In the genomic region with DNA sequence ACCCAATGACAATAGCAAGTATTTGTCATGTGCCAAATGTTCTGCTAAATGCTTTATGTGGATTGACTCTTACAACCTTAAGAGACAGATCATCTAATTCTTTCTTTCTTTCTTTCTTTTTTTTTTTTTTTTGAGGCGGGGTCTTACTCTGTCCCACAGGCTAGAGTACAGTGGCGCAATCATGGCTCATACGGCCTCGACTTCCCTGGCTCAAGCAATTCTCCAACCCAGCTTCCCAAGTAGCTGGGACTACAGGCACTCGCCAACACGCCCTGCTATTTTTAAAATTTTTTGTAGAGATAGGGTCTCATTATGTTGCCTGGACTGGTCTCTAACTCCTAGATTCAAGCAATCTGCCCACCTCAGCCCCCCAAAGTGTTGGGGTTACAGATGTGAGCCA, we compare ENCODE assay signal across 15 cellular contexts. TPM values are rescaled to one million over a fixed set of nuclear protein-coding genes. Genes with fewer than 3 reads are reported as not detected.
A peak's percentile ranks its signal among the peaks of the same experiment; 100 is the strongest.
DNase-seq lines count a peak whose midpoint lies in the region; ATAC-seq and TF ChIP-seq lines count a peak whose summit lies in the region.
"Had no signal": no experiment of that assay in that cellular context is flagged by ENCODE, and none has a peak within 500 bp of the region (broad histone marks: within the 10 kb centered on the region; RNA-seq: fewer than 3 reads in every experiment).

No MANE protein-coding gene starts in this region.

- DNase-seq in CD4-positive, alpha-beta memory T cell = no peak
- DNase-seq in MM.1S (no peak), neural crest cell (ENCODE audit: low read depth, low spot score) (no peak), body of pancreas (no peak), H4 (ENCODE audit: low spot score) (no peak)
- no peak for DNase-seq in central memory CD8-positive, alpha-beta T cell (ENCODE audit: low spot score in 2 of 2)

- ATAC-seq in central memory CD8-positive, alpha-beta T cell (replicated peaks; ENCODE audit: extremely low read depth, poor library complexity, severe bottlenecking) = no peak
- ATAC-seq in GM21447 (IDR thresholded peaks at IDR 0.05; ENCODE audit: unreplicated experiment) (no peak), body of pancreas (no peak), GM18868 (IDR thresholded peaks at IDR 0.05; ENCODE audit: unreplicated experiment) (no peak)

- peaks cover 0 to 1% of the 10 kb centered on the region in 2 donors for H3K27me3 Mint-ChIP-seq in CD4-positive, alpha-beta memory T cell
- no peaks in the 10 kb centered on the region for H3K27me3 Mint-ChIP-seq in central memory CD8-positive, alpha-beta T cell
- peaks cover 16% of the 10 kb centered on the region for H3K27me3 Mint-ChIP-seq in neural crest cell (ENCODE audit: low read depth)
- H3K27me3 Mint-ChIP-seq: activated CD4-positive, alpha-beta memory T cell treated with anti-CD3 and anti-CD28 coated beads for 36 hours; IgD-negative memory B cell had no signal

- no peaks in the 10 kb centered on the region for H3K27me3 ChIP-seq in CD4-positive, alpha-beta memory T cell (ENCODE audit: insufficient read depth, low read length)
- H3K27me3 ChIP-seq in MM.1S (replicated peaks; ENCODE audit: insufficient read depth, low read length) = peaks cover 9% of the 10 kb centered on the region; the same call in 1 of the 2 replicates
- no peaks in the 10 kb centered on the region for H3K27me3 ChIP-seq in body of pancreas
- H3K27me3 ChIP-seq: SJSA1, stomach had no signal

- peaks cover 5 to 8% (median 7%) of the 10 kb centered on the region in 4 donors for H3K4me1 Mint-ChIP-seq in CD4-positive, alpha-beta memory T cell
- peaks cover 12% of the 10 kb centered on the region for H3K4me1 Mint-ChIP-seq in central memory CD8-positive, alpha-beta T cell
- peaks cover 57% of the 10 kb centered on the region for H3K4me1 Mint-ChIP-seq in neural crest cell

- no peak overlapping the region for H3K27ac ChIP-seq in CD4-positive, alpha-beta memory T cell (ENCODE audit: low read depth, low read length)
- H3K27ac ChIP-seq in MM.1S (ENCODE audit: low read length) (no peak overlapping the region), body of pancreas (no peak overlapping the region)
- H3K27ac ChIP-seq: BLaER1 treated with 17β-estradiol and CSF1 and Interleukin-3, amounts not matched to agents 10 nM and 100 nM had no signal

- peak overlapping the region in 1 of 2 donors; percentile 88 for H3K4me3 ChIP-seq in CD4-positive, alpha-beta memory T cell (ENCODE audit: low read length in 2 of 2)
- H3K4me3 ChIP-seq in MM.1S (ENCODE audit: low read length) (no peak overlapping the region), body of pancreas (no peak overlapping the region)

- no peaks in the 10 kb centered on the region for H3K79me2 ChIP-seq in MM.1S (ENCODE audit: low read length)

- H3K27ac Mint-ChIP-seq in CD4-positive, alpha-beta memory T cell = peak overlapping the region in 4 of 7 donors; percentile 13 to 63 (median 27)
- H3K27ac Mint-ChIP-seq in central memory CD8-positive, alpha-beta T cell (ENCODE audit: low read depth) = peak overlapping the region; percentile 92
- no peak overlapping the region for H3K27ac Mint-ChIP-seq in neural crest cell (ENCODE audit: unreplicated experiment)

- H3F3A ChIP-seq in MM.1S (ENCODE audit: insufficient read depth, low read length) = no peaks in the 10 kb centered on the region

- no peaks in the 10 kb centered on the region for H3K9me3 ChIP-seq in CD4-positive, alpha-beta memory T cell (ENCODE audit: control insufficient read depth in 1 of 2, low read length in 2 of 2)
- H3K9me3 ChIP-seq in MM.1S (replicated peaks; ENCODE audit: insufficient read depth, low read length) (no peaks in the 10 kb centered on the region), body of pancreas (no peaks in the 10 kb centered on the region)
- H3K9me3 ChIP-seq: lower lobe of right lung, SJSA1, stomach had no signal

- TF ChIP-seq POLR2A in body of pancreas (IDR thresholded peaks at IDR 0.05) = no peak

- WGBS in body of pancreas, 2 donors = 72 to 87% methylated on average over 6 of the region's 6 CpGs

- peak overlapping the region; percentile 91; the same call in 1 of the 2 replicates for H3K4me2 ChIP-seq in MM.1S (ENCODE audit: low read depth, low read length)

- CTCF ChIA-PET in CD4-positive, alpha-beta memory T cell (lab: Charles Lee; ENCODE audit: partially characterized antibody) = interaction anchor here (0.6 kb wide), 1 partner anchor 37 kb away, joined by 3 read pairs; no protein-coding TSS in a partner anchor

- peaks cover 12% of the 10 kb centered on the region for H3K4me1 ChIP-seq in CD4-positive, alpha-beta memory T cell (ENCODE audit: insufficient read depth, low read length)
- peaks cover 4% of the 10 kb centered on the region; the same call in 1 of the 2 replicates for H3K4me1 ChIP-seq in MM.1S (ENCODE audit: low read length)
- peaks cover 7% of the 10 kb centered on the region for H3K4me1 ChIP-seq in body of pancreas
- H3K4me1 ChIP-seq: lower lobe of right lung had no signal

- no peaks in the 10 kb centered on the region for H3K36me3 ChIP-seq in CD4-positive, alpha-beta memory T cell (ENCODE audit: insufficient read depth, low read length)
- H3K36me3 ChIP-seq in MM.1S (replicated peaks; ENCODE audit: insufficient read depth, low read length) (no peaks in the 10 kb centered on the region), body of pancreas (replicated peaks in 1 of 2; ENCODE audit: insufficient read depth in 1 of 2, low read depth in 2 of 2) (no peaks in the 10 kb centered on the region)
- H3K36me3 ChIP-seq: BLaER1 treated with 17β-estradiol and CSF1 and Interleukin-3, amounts not matched to agents 10 nM and 100 nM; lower lobe of right lung; SJSA1; stomach had no signal

- no peak overlapping the region for H2AFZ ChIP-seq in MM.1S (ENCODE audit: low read length)

- peaks cover 0 to 4% of the 10 kb centered on the region in 2 donors for H3K36me3 Mint-ChIP-seq in CD4-positive, alpha-beta memory T cell
- peaks cover 6% of the 10 kb centered on the region for H3K36me3 Mint-ChIP-seq in central memory CD8-positive, alpha-beta T cell (ENCODE audit: insufficient read depth)
- no peaks in the 10 kb centered on the region for H3K36me3 Mint-ChIP-seq in neural crest cell (ENCODE audit: low read depth)
- H3K36me3 Mint-ChIP-seq: activated CD4-positive, alpha-beta memory T cell treated with anti-CD3 and anti-CD28 coated beads for 36 hours; IgD-negative memory B cell had no signal

- peak overlapping the region in 1 of 8 donors; percentile 4 for H3K4me3 Mint-ChIP-seq in CD4-positive, alpha-beta memory T cell
- H3K4me3 Mint-ChIP-seq in central memory CD8-positive, alpha-beta T cell = peak overlapping the region; percentile 83
- peak overlapping the region; percentile 35 for H3K4me3 Mint-ChIP-seq in neural crest cell

- no peaks in the 10 kb centered on the region for H3K9me3 Mint-ChIP-seq in CD4-positive, alpha-beta memory T cell
- no peaks in the 10 kb centered on the region for H3K9me3 Mint-ChIP-seq in central memory CD8-positive, alpha-beta T cell
- no peaks in the 10 kb centered on the region for H3K9me3 Mint-ChIP-seq in neural crest cell
- H3K9me3 Mint-ChIP-seq: activated CD4-positive, alpha-beta memory T cell treated with anti-CD3 and anti-CD28 coated beads for 36 hours; H9; IgD-negative memory B cell had no signal

- no peak overlapping the region for H3K9ac ChIP-seq in MM.1S (ENCODE audit: low read length)

- TF ChIP-seq CTCF in MM.1S (IDR thresholded peaks at IDR 0.05; ENCODE audit: low read length) (no peak), neural crest cell (conservative IDR thresholded peaks at IDR 0.05) (no peak), body of pancreas (IDR thresholded peaks at IDR 0.05) (no peak)

- intact Hi-C loops in CD4-positive, alpha-beta memory T cell (cut with micrococcal nuclease) = no loop called here
- intact Hi-C loops in body of pancreas (cut with DNase I) = no loop called here

- H3K9me2 ChIP-seq in MM.1S (replicated peaks; ENCODE audit: insufficient read depth, low read length) = no peaks in the 10 kb centered on the region

- POLR2A ChIA-PET in CD4-positive, alpha-beta memory T cell (lab: Charles Lee; ENCODE audit: partially characterized antibody) = interaction anchor here (0.7 kb wide), 1 partner anchor 40 kb away, joined by 3 read pairs; no protein-coding TSS in a partner anchor

- H4K20me1 ChIP-seq in MM.1S (ENCODE audit: insufficient read depth, low read length) = no peaks in the 10 kb centered on the region
- H4K20me1 ChIP-seq: BLaER1 treated with 17β-estradiol and CSF1 and Interleukin-3, amounts not matched to agents 10 nM and 100 nM had no signal

RNA-seq across cellular contexts. Expression of a gene that starts 21.4 kb away (rescaled TPM):
- total RNA-seq in CD4-positive, alpha-beta memory T cell = not detected
- not detected for polyA plus RNA-seq in CD4-positive, alpha-beta memory T cell
- total RNA-seq in neural crest cell = not detected in 2 replicates
- not detected for total RNA-seq in body of pancreas
- total RNA-seq in H4 (2014; rRNA removed; shearing (Covaris generic)) = not detected in 2 replicates
- total RNA-seq: activated CD4-positive, alpha-beta memory T cell treated with anti-CD3 and anti-CD28 coated beads for 36 hours; H9; lower lobe of right lung; SJSA1; stomach had no signal
- polyA plus RNA-seq: IgD-negative memory B cell, stomach had no signal

RNA-seq across cellular contexts. Expression of a gene that starts 41.5 kb away (rescaled TPM):
- 10 to 100 TPM; 26.5 to 30.6 TPM for total RNA-seq in CD4-positive, alpha-beta memory T cell
- 1 to 10 TPM in 1 of 2 donors, under 1 TPM in 1; 0.46 to 2.3 TPM for polyA plus RNA-seq in CD4-positive, alpha-beta memory T cell
- total RNA-seq in neural crest cell = 50.1 and 51.7 TPM in 2 replicates
- total RNA-seq in body of pancreas = 10 to 100 TPM; 36.1 to 46.5 TPM
- 65.5 and 70.3 TPM in 2 replicates for total RNA-seq in H4 (2014; rRNA removed; shearing (Covaris generic))

RNA-seq across cellular contexts. Expression of a gene that starts 41.6 kb away (rescaled TPM):
- total RNA-seq in CD4-positive, alpha-beta memory T cell = 10 to 100 TPM; 22.8 to 25.5 TPM
- polyA plus RNA-seq in CD4-positive, alpha-beta memory T cell = 1 to 10 TPM; 6.8 to 9.6 TPM
- total RNA-seq in neural crest cell (6.9 and 11.5 TPM in 2 replicates), body of pancreas (1 to 10 TPM in 1 of 2 donors, under 1 TPM in 1; 0.99 to 2.9 TPM)
- 2.9 and 6.5 TPM in 2 replicates for total RNA-seq in H4 (2014; rRNA removed; shearing (Covaris generic))
